In the genomic region with DNA sequence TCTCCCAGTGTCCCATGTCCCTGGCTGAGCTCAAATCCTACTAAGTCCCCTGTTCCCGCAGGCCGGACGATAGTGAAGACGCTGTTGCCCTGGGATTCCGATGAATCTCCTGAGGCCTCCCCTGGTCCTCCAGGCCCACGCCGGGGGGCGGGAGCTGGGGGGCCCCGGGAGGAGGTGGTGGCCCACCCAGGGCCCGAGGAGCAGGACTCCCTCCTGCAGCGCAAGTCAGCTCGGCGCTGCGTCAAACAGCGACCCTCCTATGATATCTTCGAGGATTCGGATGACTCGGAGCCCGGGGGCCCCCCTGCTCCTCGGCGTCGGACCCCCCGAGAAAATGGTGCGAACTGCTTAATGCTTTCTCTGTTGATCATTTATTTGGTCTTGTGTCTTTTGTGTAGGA, we compare ENCODE assay signal across 34 cellular contexts. TPM values are rescaled to one million over a fixed set of nuclear protein-coding genes. Genes with fewer than 3 reads are reported as not detected.
"Had no signal": no experiment of that assay in that cellular context is flagged by ENCODE, and none has a peak within 500 bp of the region (broad histone marks: within the 10 kb centered on the region; RNA-seq: fewer than 3 reads in every experiment).

No MANE protein-coding gene starts in this region.

- H3K27me3 ChIP-seq: brain microvascular endothelial cell, dorsolateral prefrontal cortex, esophagus squamous epithelium, gastroesophageal sphincter, heart right ventricle had no signal

- H3K27ac ChIP-seq: brain microvascular endothelial cell, coronary artery, dorsolateral prefrontal cortex, epithelial cell of prostate, esophagus squamous epithelium, gastroesophageal sphincter, heart right ventricle had no signal

- H3K4me3 Mint-ChIP-seq: activated CD4-positive, alpha-beta memory T cell treated with anti-CD3 and anti-CD28 coated beads for 36 hours; activated CD4-positive, alpha-beta T cell treated with anti-CD3 and anti-CD28 coated beads for 36 hours; activated CD4-positive, alpha-beta T cell treated with anti-CD3 and anti-CD28 coated beads, Interleukin-2, amount 10 ng/mL, durations not matched to agents 24 days and 14 days; activated CD8-positive, alpha-beta memory T cell treated with anti-CD3 and anti-CD28 coated beads, Interleukin-2, amount 10 ng/mL, durations not matched to agents 7 days and 5 days; activated CD8-positive, alpha-beta T cell treated with anti-CD3 and anti-CD28 coated beads, Interleukin-2, amount 10 ng/mL, durations not matched to agents 7 days and 5 days; activated naive CD4-positive, alpha-beta T cell treated with anti-CD3 and anti-CD28 coated beads, Interleukin-2, amount 10 ng/mL, durations not matched to agents 7 days and 5 days; activated naive CD8-positive, alpha-beta T cell treated with anti-CD3 and anti-CD28 coated beads, Interleukin-2, amount 10 ng/mL, durations not matched to agents 7 days and 5 days; central memory CD8-positive, alpha-beta T cell; dendritic cell treated with granulocyte-macrophage colony-stimulating factor and Interleukin-4, amounts not matched to agents 40 ng/mL and 50 ng/mL, for 4 days; effector memory CD8-positive, alpha-beta T cell had no signal

- H3K4me3 ChIP-seq: coronary artery, dorsolateral prefrontal cortex, esophagus squamous epithelium, gastroesophageal sphincter, heart right ventricle had no signal

- ATAC-seq: activated CD4-positive, alpha-beta T cell treated with anti-CD3 and anti-CD28 coated beads for 36 hours; activated CD8-positive, alpha-beta memory T cell treated with anti-CD3 and anti-CD28 coated beads, Interleukin-2, amount 10 ng/mL, durations not matched to agents 7 days and 5 days; activated CD8-positive, alpha-beta T cell treated with anti-CD3 and anti-CD28 coated beads, Interleukin-2, amount 10 ng/mL, durations not matched to agents 7 days and 5 days; effector memory CD8-positive, alpha-beta T cell; gastroesophageal sphincter; heart right ventricle had no signal

- H3K9me3 ChIP-seq: esophagus squamous epithelium, gastroesophageal sphincter, heart right ventricle had no signal

- H3K9me3 Mint-ChIP-seq: activated CD4-positive, alpha-beta memory T cell treated with anti-CD3 and anti-CD28 coated beads for 36 hours; activated CD4-positive, alpha-beta T cell treated with anti-CD3 and anti-CD28 coated beads, Interleukin-2, amount 10 ng/mL, durations not matched to agents 24 days and 14 days; activated naive CD4-positive, alpha-beta T cell treated with anti-CD3 and anti-CD28 coated beads, Interleukin-2, amount 10 ng/mL, durations not matched to agents 7 days and 5 days; activated naive CD8-positive, alpha-beta T cell treated with anti-CD3 and anti-CD28 coated beads, Interleukin-2, amount 10 ng/mL, durations not matched to agents 7 days and 5 days; central memory CD8-positive, alpha-beta T cell; dendritic cell treated with granulocyte-macrophage colony-stimulating factor and Interleukin-4, amounts not matched to agents 40 ng/mL and 50 ng/mL, for 4 days; effector memory CD8-positive, alpha-beta T cell had no signal

- H3K27me3 Mint-ChIP-seq: activated CD4-positive, alpha-beta T cell treated with anti-CD3 and anti-CD28 coated beads for 36 hours; activated CD4-positive, alpha-beta T cell treated with anti-CD3 and anti-CD28 coated beads, Interleukin-2, amount 10 ng/mL, durations not matched to agents 24 days and 14 days; activated CD8-positive, alpha-beta memory T cell treated with anti-CD3 and anti-CD28 coated beads, Interleukin-2, amount 10 ng/mL, durations not matched to agents 7 days and 5 days; activated naive CD4-positive, alpha-beta T cell treated with anti-CD3 and anti-CD28 coated beads, Interleukin-2, amount 10 ng/mL, durations not matched to agents 7 days and 5 days; activated naive CD8-positive, alpha-beta T cell treated with anti-CD3 and anti-CD28 coated beads, Interleukin-2, amount 10 ng/mL, durations not matched to agents 7 days and 5 days; central memory CD8-positive, alpha-beta T cell; dendritic cell treated with granulocyte-macrophage colony-stimulating factor and Interleukin-4, amounts not matched to agents 40 ng/mL and 50 ng/mL, for 4 days; effector memory CD8-positive, alpha-beta T cell had no signal

- DNase-seq: activated CD4-positive, alpha-beta memory T cell treated with anti-CD3 and anti-CD28 coated beads for 36 hours; activated CD4-positive, alpha-beta T cell treated with anti-CD3 and anti-CD28 coated beads for 36 hours; activated CD4-positive, alpha-beta T cell treated with anti-CD3 and anti-CD28 coated beads, Interleukin-2, amount 10 ng/mL, durations not matched to agents 24 days and 14 days; activated CD4-positive, CD25-positive, alpha-beta regulatory T cell; activated CD4-positive, CD25-positive, alpha-beta regulatory T cell treated with anti-CD3 and anti-CD28 coated beads, Interleukin-2, amount 50 U/mL, for 72 hours; activated CD8-positive, alpha-beta memory T cell treated with anti-CD3 and anti-CD28 coated beads, Interleukin-2, amount 10 ng/mL, durations not matched to agents 7 days and 5 days; activated CD8-positive, alpha-beta memory T cell treated with anti-CD3 and anti-CD28 coated beads, Interleukin-2, amount 50 U/mL, for 4 hours; activated CD8-positive, alpha-beta T cell treated with anti-CD3 and anti-CD28 coated beads, Interleukin-2, amount 10 ng/mL, durations not matched to agents 7 days and 5 days; activated gamma-delta T cell; activated naive CD4-positive, alpha-beta T cell; activated naive CD4-positive, alpha-beta T cell treated with anti-CD3 and anti-CD28 coated beads, Interleukin-2, amount 10 ng/mL, durations not matched to agents 7 days and 5 days; activated naive CD8-positive, alpha-beta T cell treated with anti-CD3 and anti-CD28 coated beads, Interleukin-2, amount 10 ng/mL, durations not matched to agents 7 days and 5 days; activated T-cell treated with anti-CD3 and anti-CD28 coated beads, Interleukin-2, amount 50 U/mL, for 48 hours; amniotic stem cell; anterior cingulate cortex; brain microvascular endothelial cell; dorsolateral prefrontal cortex; effector memory CD8-positive, alpha-beta T cell; esophagus squamous epithelium; foreskin melanocyte; heart right ventricle; T-helper 2 cell had no signal

- H3K27ac Mint-ChIP-seq: activated CD4-positive, alpha-beta memory T cell treated with anti-CD3 and anti-CD28 coated beads for 36 hours; activated CD4-positive, alpha-beta T cell treated with anti-CD3 and anti-CD28 coated beads for 36 hours; activated CD4-positive, alpha-beta T cell treated with anti-CD3 and anti-CD28 coated beads, Interleukin-2, amount 10 ng/mL, durations not matched to agents 24 days and 14 days; activated CD8-positive, alpha-beta memory T cell treated with anti-CD3 and anti-CD28 coated beads, Interleukin-2, amount 10 ng/mL, durations not matched to agents 7 days and 5 days; activated CD8-positive, alpha-beta T cell treated with anti-CD3 and anti-CD28 coated beads, Interleukin-2, amount 10 ng/mL, durations not matched to agents 7 days and 5 days; activated naive CD4-positive, alpha-beta T cell treated with anti-CD3 and anti-CD28 coated beads, Interleukin-2, amount 10 ng/mL, durations not matched to agents 7 days and 5 days; activated naive CD8-positive, alpha-beta T cell treated with anti-CD3 and anti-CD28 coated beads, Interleukin-2, amount 10 ng/mL, durations not matched to agents 7 days and 5 days; dendritic cell treated with granulocyte-macrophage colony-stimulating factor and Interleukin-4, amounts not matched to agents 40 ng/mL and 50 ng/mL, for 4 days had no signal

RNA-seq across cellular contexts. Expression of a gene that starts 19.3 kb away (rescaled TPM):
- total RNA-seq: astrocyte, bronchial epithelial cell, cerebellum, endothelial cell of umbilical vein, fibroblast of lung, fibroblast of villous mesenchyme, glomerular endothelial cell had no signal
- polyA plus RNA-seq: endothelial cell of umbilical vein, fibroblast of lung had no signal
